ENCODE assay signal across 18 cellular contexts in genomic region chr5:110547495-110547894, GRCh38.
A peak's percentile ranks its signal among the peaks of the same experiment; 100 is the strongest.
DNase-seq lines count a peak whose midpoint lies in the region; ATAC-seq and TF ChIP-seq lines count a peak whose summit lies in the region.
"Had no signal": no experiment of that assay in that cellular context is flagged by ENCODE, and none has a peak within 500 bp of the region (broad histone marks: within the 10 kb centered on the region; RNA-seq: fewer than 3 reads in every experiment).

No MANE protein-coding gene starts in this region.

- CTCF ChIA-PET in MCF 10A (lab: Yijun Ruan, JAX) = no interaction called here
- CTCF ChIA-PET in mammary epithelial cell (lab: Charles Lee; ENCODE audit: low non-redundant PET) = no interaction called here
- CTCF ChIA-PET in WTC11 (lab: Charles Lee) = no interaction called here

- 63% methylated on average over 3 of the region's 4 CpGs for WGBS in mammary epithelial cell (ENCODE audit: low coverage, missing lambda C conversion rate)
- 29 to 49% (median 34%) methylated on average over 4 of the region's 4 CpGs for WGBS in psoas muscle, 3 donors

- no peaks in the 10 kb centered on the region for H4K20me1 ChIP-seq in mammary epithelial cell (ENCODE audit: insufficient read depth, low read length)
- H4K20me1 ChIP-seq: BLaER1 had no signal

- H3K4me1 ChIP-seq in mammary epithelial cell (ENCODE audit: insufficient read depth, low read length) = no peaks in the 10 kb centered on the region
- peaks cover 5% of the 10 kb centered on the region for H3K4me1 ChIP-seq in psoas muscle
- H3K4me1 ChIP-seq: BLaER1 had no signal

- H3K36me3 Mint-ChIP-seq in MCF 10A (ENCODE audit: insufficient read depth, unreplicated experiment) = peaks cover 7% of the 10 kb centered on the region
- no peaks in the 10 kb centered on the region for H3K36me3 Mint-ChIP-seq in WTC11
- H3K36me3 Mint-ChIP-seq in activated T-helper 17 cell treated with anti-CD3 and anti-CD28 coated beads, Interleukin-2, amount 50 U/mL, for 72 hours (ENCODE audit: low read depth) = no peaks in the 10 kb centered on the region
- H3K36me3 Mint-ChIP-seq: CD14-positive monocyte; CD4-positive, alpha-beta memory T cell had no signal

- H3K79me2 ChIP-seq in mammary epithelial cell (ENCODE audit: insufficient read depth, low read length) = no peaks in the 10 kb centered on the region

- H3K27ac Mint-ChIP-seq in MCF 10A (ENCODE audit: low read depth, unreplicated experiment) (peak overlapping the region; percentile 12), WTC11 (0 out of 2 replicates have a peak overlapping the region, but pooled peaks have one; percentile 25)
- H3K27ac Mint-ChIP-seq in activated T-helper 17 cell treated with anti-CD3 and anti-CD28 coated beads, Interleukin-2, amount 50 U/mL, for 72 hours = no peak overlapping the region
- H3K27ac Mint-ChIP-seq: CD14-positive monocyte; CD4-positive, alpha-beta memory T cell had no signal

- H3K9ac ChIP-seq in mammary epithelial cell (ENCODE audit: insufficient read depth, low read length) = no peak overlapping the region
- H3K9ac ChIP-seq: BLaER1 had no signal

- intact Hi-C loops in MCF 10A (cut with micrococcal nuclease) (no loop called here), mammary epithelial cell (cut with micrococcal nuclease) (no loop called here), psoas muscle (cut with DNase I) (no loop called here)

- no peak overlapping the region for H2AFZ ChIP-seq in mammary epithelial cell (ENCODE audit: low read depth, low read length)

- H3K9me3 Mint-ChIP-seq in MCF 10A (ENCODE audit: unreplicated experiment) (no peaks in the 10 kb centered on the region), WTC11 (peaks cover 5% of the 10 kb centered on the region; the same call in 1 of the 2 replicates)
- no peaks in the 10 kb centered on the region for H3K9me3 Mint-ChIP-seq in activated T-helper 17 cell treated with anti-CD3 and anti-CD28 coated beads, Interleukin-2, amount 50 U/mL, for 72 hours

- DNase-seq in MCF 10A (ENCODE audit: unreplicated experiment) = no peak
- DNase-seq in mammary epithelial cell = no peak
- no peak for DNase-seq in WTC11 (ENCODE audit: low spot score)
- peak in 1 of 2 donors; percentile 48 for DNase-seq in psoas muscle
- DNase-seq in NCI-H1694 treated with DMSO at 0.1 percent for 48 hours (lab: John Stamatoyannopoulos, UW) = no peak
- DNase-seq: 8988T; CD4-positive, alpha-beta memory T cell; DMS153; DMS79; GDM1; GOT3; H7 had no signal

- peaks cover 14% of the 10 kb centered on the region for H3K4me1 Mint-ChIP-seq in MCF 10A (ENCODE audit: insufficient read depth, unreplicated experiment)
- H3K4me1 Mint-ChIP-seq in WTC11 = peaks cover 11% of the 10 kb centered on the region
- H3K4me1 Mint-ChIP-seq in activated T-helper 17 cell treated with anti-CD3 and anti-CD28 coated beads, Interleukin-2, amount 50 U/mL, for 72 hours = no peaks in the 10 kb centered on the region
- H3K4me1 Mint-ChIP-seq: CD14-positive monocyte; CD4-positive, alpha-beta memory T cell had no signal

- H3K4me3 Mint-ChIP-seq in MCF 10A (ENCODE audit: unreplicated experiment) (no peak overlapping the region), WTC11 (no peak overlapping the region)
- H3K4me3 Mint-ChIP-seq in activated T-helper 17 cell treated with anti-CD3 and anti-CD28 coated beads, Interleukin-2, amount 50 U/mL, for 72 hours = no peak overlapping the region
- H3K4me3 Mint-ChIP-seq: CD14-positive monocyte; CD4-positive, alpha-beta memory T cell had no signal

- in situ Hi-C loops in mammary epithelial cell (cut with MboI; ENCODE audit: low sequenced_read_pairs in 2 of 2) = no loop called here

- ATAC-seq in WTC11 (no peak), psoas muscle (peak in 3 of 4 donors; percentile 77 to 95 (median 84)), HG03095 (IDR thresholded peaks at IDR 0.05; ENCODE audit: unreplicated experiment) (no peak)
- no peak for ATAC-seq in activated T-helper 17 cell treated with anti-CD3 and anti-CD28 coated beads, Interleukin-2, amount 50 U/mL, for 72 hours (replicated peaks)
- ATAC-seq: HCT116 had no signal

- H3K4me2 ChIP-seq in mammary epithelial cell (ENCODE audit: insufficient read depth, low read depth, low read length) = no peak overlapping the region
- H3K4me2 ChIP-seq: BLaER1 had no signal

- TF ChIP-seq CTCF in MCF 10A (IDR thresholded peaks at IDR 0.05; ENCODE audit: unreplicated experiment) (no peak), mammary epithelial cell (conservative IDR thresholded peaks at IDR 0.05 in 1 of 2, IDR thresholded peaks at IDR 0.05 in 1 of 2; ENCODE audit: extremely low read depth in 1 of 2, insufficient read depth in 1 of 2, low read depth in 1 of 2, low read length in 2 of 2) (no peak), WTC11 (IDR thresholded peaks at IDR 0.05) (no peak), psoas muscle (IDR thresholded peaks at IDR 0.05) (no peak)

- POLR2A ChIA-PET in MCF 10A (lab: Yijun Ruan, JAX) = interaction anchor here (0.9 to 1.0 kb wide), 2 partner anchors 12 to 859 kb away, joined by 3 to 4 read pairs; no protein-coding TSS in a partner anchor
- POLR2A ChIA-PET in WTC11 (lab: Charles Lee) = no interaction called here

- no peaks in the 10 kb centered on the region for H3K27me3 ChIP-seq in mammary epithelial cell (ENCODE audit: insufficient read depth, low read length)
- no peaks in the 10 kb centered on the region for H3K27me3 ChIP-seq in psoas muscle (ENCODE audit: insufficient read depth in 3 of 3, low read length in 2 of 3)
- H3K27me3 ChIP-seq: BLaER1 had no signal

- no peaks in the 10 kb centered on the region for H3K36me3 ChIP-seq in mammary epithelial cell (ENCODE audit: insufficient read depth, low read length)
- no peaks in the 10 kb centered on the region for H3K36me3 ChIP-seq in psoas muscle (ENCODE audit: insufficient read depth in 1 of 2, low read depth in 1 of 2)
- H3K36me3 ChIP-seq: BLaER1 had no signal

- H3K27me3 Mint-ChIP-seq in MCF 10A (ENCODE audit: insufficient read depth, unreplicated experiment) (no peaks in the 10 kb centered on the region), WTC11 (ENCODE audit: low read depth) (no peaks in the 10 kb centered on the region)
- peaks cover 3% of the 10 kb centered on the region for H3K27me3 Mint-ChIP-seq in activated T-helper 17 cell treated with anti-CD3 and anti-CD28 coated beads, Interleukin-2, amount 50 U/mL, for 72 hours
- H3K27me3 Mint-ChIP-seq: CD4-positive, alpha-beta memory T cell had no signal

- BruUV-seq in MCF 10A (replicated peaks; lab: Mats Ljungman, UMichigan) (no TSS peak), mammary epithelial cell (replicated peaks; lab: Mats Ljungman, UMichigan) (no TSS peak)

- dilution Hi-C loops in mammary epithelial cell (cut with HindIII; ENCODE audit: low sequenced_read_pairs) = no loop called here

- no peak overlapping the region for H3K4me3 ChIP-seq in mammary epithelial cell (replicated peaks in 1 of 3; ENCODE audit: insufficient read depth in 1 of 3, low read depth in 2 of 3, low read length in 3 of 3)
- no peak overlapping the region for H3K4me3 ChIP-seq in psoas muscle
- H3K4me3 ChIP-seq: BLaER1 had no signal

- H3K27ac ChIP-seq in mammary epithelial cell (ENCODE audit: insufficient read depth, low read depth, low read length) = no peak overlapping the region
- peak overlapping the region; percentile 17 for H3K27ac ChIP-seq in psoas muscle
- H3K27ac ChIP-seq: BLaER1, HL-60 had no signal

- H3K9me3 ChIP-seq in mammary epithelial cell (replicated peaks; ENCODE audit: insufficient read depth, low read length) (no peaks in the 10 kb centered on the region), psoas muscle (peaks cover 2% of the 10 kb centered on the region)
- H3K9me3 ChIP-seq: BLaER1 had no signal

TF ChIP-seq in WTC11, 78 proteins besides CTCF, POLR2A, EP300 and RAD21 (continues in another document):
- TF ChIP-seq ZNF232 (CRISPR knock-in tag; IDR thresholded peaks at IDR 0.05) (no peak), ATF6 (CRISPR knock-in tag; IDR thresholded peaks at IDR 0.05) (no peak), ZNF423 (CRISPR knock-in tag; IDR thresholded peaks at IDR 0.05) (no peak), ZMAT4 (CRISPR knock-in tag; IDR thresholded peaks at IDR 0.05) (no peak), AR (CRISPR knock-in tag; IDR thresholded peaks at IDR 0.05) (no peak)

Comparison
In these comparisons a context has a peak if more than half of its experiments do, and no peak if none do; other contexts are left out.
1. ATAC-seq: peak in psoas muscle (3 of 4); none in WTC11 (single experiment), HG03095 (single experiment) and activated T-helper 17 cell treated with anti-CD3 and anti-CD28 coated beads, Interleukin-2, amount 50 U/mL, for 72 hours (single experiment).